1 cellular context compared by ENCODE assay signal in the genomic region with DNA sequence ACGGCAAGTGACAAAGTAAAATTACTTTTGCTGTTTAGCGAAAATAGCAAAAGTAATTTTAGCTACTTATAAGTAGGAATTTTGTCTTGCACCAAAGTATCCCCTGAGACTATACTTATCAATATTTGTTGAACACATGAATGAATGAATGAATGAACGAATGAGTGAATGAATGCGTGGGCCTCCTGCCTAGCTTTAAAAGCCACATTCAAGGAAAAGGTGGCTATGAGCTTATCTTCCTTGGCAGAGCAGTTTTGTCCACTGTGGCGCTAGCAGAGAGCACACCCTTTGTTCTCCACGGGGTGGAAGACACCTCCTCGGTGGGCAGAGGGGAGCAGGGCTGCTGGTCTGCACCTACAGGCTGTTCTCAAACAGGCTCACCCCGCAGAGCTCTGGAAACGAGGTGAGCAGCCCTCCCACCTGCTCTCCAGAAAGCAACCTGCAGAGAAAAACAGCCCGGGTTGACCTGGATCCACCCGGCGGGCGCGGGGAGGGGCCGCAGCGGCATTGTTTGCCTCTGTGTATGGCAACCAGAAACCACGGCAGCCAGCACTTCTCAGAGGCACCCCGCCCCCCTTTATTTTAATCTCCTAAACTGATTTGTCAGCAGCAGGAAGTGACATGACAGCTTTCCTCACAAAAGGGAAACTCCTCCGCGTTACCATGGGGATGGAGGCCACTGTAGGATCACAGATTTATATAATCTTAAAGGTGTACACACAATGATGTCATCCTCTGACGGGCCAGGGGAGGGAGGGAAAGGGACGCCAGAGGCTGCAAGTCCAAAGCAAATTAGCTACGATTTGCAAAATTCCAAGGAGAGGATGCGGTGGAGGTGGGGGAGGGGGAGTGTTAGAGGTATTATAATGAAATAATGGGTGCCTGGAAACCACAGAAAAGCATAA.
TF ChIP-seq lines count a peak whose summit lies in the region.

No MANE protein-coding gene starts in this region.

TF ChIP-seq in HepG2, 621 proteins besides CTCF, POLR2A, EP300 and RAD21 (continued from another document and continues in another):
- TF ChIP-seq PAXIP1 (CRISPR knock-in tag; conservative IDR thresholded peaks at IDR 0.05) (peak; percentile 79), NKX3-1 (CRISPR knock-in tag; IDR thresholded peaks at IDR 0.05) (no peak), ZNF562 (CRISPR knock-in tag; IDR thresholded peaks at IDR 0.05; ENCODE audit: borderline replicate concordance) (no peak), CCAR2 (optimal IDR thresholded peaks at IDR 0.05; ENCODE audit: low read depth, low read length) (no peak), PITX1 (CRISPR knock-in tag; IDR thresholded peaks at IDR 0.05) (peak; percentile 80), KLF6 (CRISPR knock-in tag; IDR thresholded peaks at IDR 0.05) (no peak), NR2C2 (CRISPR knock-in tag; IDR thresholded peaks at IDR 0.05; ENCODE audit: borderline replicate concordance) (no peak), ELF3 (CRISPR knock-in tag; IDR thresholded peaks at IDR 0.05) (peak; percentile 54), RELA (CRISPR knock-in tag; IDR thresholded peaks at IDR 0.05) (no peak), ZBTB26 (CRISPR knock-in tag; IDR thresholded peaks at IDR 0.05; ENCODE audit: borderline replicate concordance) (peak; percentile 95), MEIS1 (CRISPR knock-in tag; IDR thresholded peaks at IDR 0.05; ENCODE audit: borderline replicate concordance) (peak; percentile 94; the same call in 1 of the 2 replicates), NR2F6 (IDR thresholded peaks at IDR 0.05) (peak; percentile 18; the same call in 1 of the 2 replicates), NR2F6 (CRISPR knock-in tag; IDR thresholded peaks at IDR 0.05) (peak; percentile 36; the same call in 1 of the 2 replicates), MLLT10 (CRISPR knock-in tag; IDR thresholded peaks at IDR 0.05) (no peak), ZNF496 (CRISPR knock-in tag; IDR thresholded peaks at IDR 0.05; ENCODE audit: insufficient replicate concordance) (no peak), FOXK1 (CRISPR knock-in tag; IDR thresholded peaks at IDR 0.05; ENCODE audit: borderline replicate concordance, low read depth) (peak; percentile 65; the same call in 1 of the 2 replicates), FOXA3 (CRISPR knock-in tag; IDR thresholded peaks at IDR 0.05) (peak; percentile 7; the same call in 1 of the 2 replicates), ZNF607 (CRISPR knock-in tag; IDR thresholded peaks at IDR 0.05; ENCODE audit: borderline replicate concordance) (0 out of 2 replicates have a peak, but pooled peaks have one; percentile 24), HIVEP1 (CRISPR knock-in tag; IDR thresholded peaks at IDR 0.05) (peak; percentile 85), PRDM4 (CRISPR knock-in tag; IDR thresholded peaks at IDR 0.05; ENCODE audit: borderline replicate concordance) (no peak), KDM3A (CRISPR knock-in tag; IDR thresholded peaks at IDR 0.05; ENCODE audit: low read depth) (no peak), PCBP2 (optimal IDR thresholded peaks at IDR 0.05; ENCODE audit: low read depth, low read length, poor library complexity, severe bottlenecking) (no peak), FOXJ3 (CRISPR knock-in tag; IDR thresholded peaks at IDR 0.05; ENCODE audit: borderline replicate concordance) (no peak; the same call in 1 of the 2 replicates), DMAP1 (CRISPR knock-in tag; IDR thresholded peaks at IDR 0.05) (no peak), LCORL (IDR thresholded peaks at IDR 0.05) (peak; percentile 51; the same call in 1 of the 2 replicates), LCORL (CRISPR knock-in tag; IDR thresholded peaks at IDR 0.05) (no peak)
- TF ChIP-seq, protein P1, sequence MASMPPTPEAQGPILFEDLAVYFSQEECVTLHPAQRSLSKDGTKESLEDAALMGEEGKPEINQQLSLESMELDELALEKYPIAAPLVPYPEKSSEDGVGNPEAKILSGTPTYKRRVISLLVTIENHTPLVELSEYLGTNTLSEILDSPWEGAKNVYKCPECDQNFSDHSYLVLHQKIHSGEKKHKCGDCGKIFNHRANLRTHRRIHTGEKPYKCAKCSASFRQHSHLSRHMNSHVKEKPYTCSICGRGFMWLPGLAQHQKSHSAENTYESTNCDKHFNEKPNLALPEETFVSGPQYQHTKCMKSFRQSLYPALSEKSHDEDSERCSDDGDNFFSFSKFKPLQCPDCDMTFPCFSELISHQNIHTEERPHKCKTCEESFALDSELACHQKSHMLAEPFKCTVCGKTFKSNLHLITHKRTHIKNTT (CRISPR knock-in tag; IDR thresholded peaks at IDR 0.05), result no peak
- TF ChIP-seq, protein P2, sequence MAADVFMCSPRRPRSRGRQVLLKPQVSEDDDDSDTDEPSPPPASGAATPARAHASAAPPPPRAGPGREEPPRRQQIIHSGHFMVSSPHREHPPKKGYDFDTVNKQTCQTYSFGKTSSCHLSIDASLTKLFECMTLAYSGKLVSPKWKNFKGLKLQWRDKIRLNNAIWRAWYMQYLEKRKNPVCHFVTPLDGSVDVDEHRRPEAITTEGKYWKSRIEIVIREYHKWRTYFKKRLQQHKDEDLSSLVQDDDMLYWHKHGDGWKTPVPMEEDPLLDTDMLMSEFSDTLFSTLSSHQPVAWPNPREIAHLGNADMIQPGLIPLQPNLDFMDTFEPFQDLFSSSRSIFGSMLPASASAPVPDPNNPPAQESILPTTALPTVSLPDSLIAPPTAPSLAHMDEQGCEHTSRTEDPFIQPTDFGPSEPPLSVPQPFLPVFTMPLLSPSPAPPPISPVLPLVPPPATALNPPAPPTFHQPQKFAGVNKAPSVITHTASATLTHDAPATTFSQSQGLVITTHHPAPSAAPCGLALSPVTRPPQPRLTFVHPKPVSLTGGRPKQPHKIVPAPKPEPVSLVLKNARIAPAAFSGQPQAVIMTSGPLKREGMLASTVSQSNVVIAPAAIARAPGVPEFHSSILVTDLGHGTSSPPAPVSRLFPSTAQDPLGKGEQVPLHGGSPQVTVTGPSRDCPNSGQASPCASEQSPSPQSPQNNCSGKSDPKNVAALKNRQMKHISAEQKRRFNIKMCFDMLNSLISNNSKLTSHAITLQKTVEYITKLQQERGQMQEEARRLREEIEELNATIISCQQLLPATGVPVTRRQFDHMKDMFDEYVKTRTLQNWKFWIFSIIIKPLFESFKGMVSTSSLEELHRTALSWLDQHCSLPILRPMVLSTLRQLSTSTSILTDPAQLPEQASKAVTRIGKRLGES (CRISPR knock-in tag; IDR thresholded peaks at IDR 0.05; ENCODE audit: borderline replicate concordance), result no peak
- TF ChIP-seq, protein P3, sequence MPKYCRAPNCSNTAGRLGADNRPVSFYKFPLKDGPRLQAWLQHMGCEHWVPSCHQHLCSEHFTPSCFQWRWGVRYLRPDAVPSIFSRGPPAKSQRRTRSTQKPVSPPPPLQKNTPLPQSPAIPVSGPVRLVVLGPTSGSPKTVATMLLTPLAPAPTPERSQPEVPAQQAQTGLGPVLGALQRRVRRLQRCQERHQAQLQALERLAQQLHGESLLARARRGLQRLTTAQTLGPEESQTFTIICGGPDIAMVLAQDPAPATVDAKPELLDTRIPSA (CRISPR knock-in tag; IDR thresholded peaks at IDR 0.05; ENCODE audit: borderline replicate concordance), result no peak
- TF ChIP-seq, protein P4, sequence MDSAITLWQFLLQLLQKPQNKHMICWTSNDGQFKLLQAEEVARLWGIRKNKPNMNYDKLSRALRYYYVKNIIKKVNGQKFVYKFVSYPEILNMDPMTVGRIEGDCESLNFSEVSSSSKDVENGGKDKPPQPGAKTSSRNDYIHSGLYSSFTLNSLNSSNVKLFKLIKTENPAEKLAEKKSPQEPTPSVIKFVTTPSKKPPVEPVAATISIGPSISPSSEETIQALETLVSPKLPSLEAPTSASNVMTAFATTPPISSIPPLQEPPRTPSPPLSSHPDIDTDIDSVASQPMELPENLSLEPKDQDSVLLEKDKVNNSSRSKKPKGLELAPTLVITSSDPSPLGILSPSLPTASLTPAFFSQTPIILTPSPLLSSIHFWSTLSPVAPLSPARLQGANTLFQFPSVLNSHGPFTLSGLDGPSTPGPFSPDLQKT (CRISPR knock-in tag; IDR thresholded peaks at IDR 0.05; ENCODE audit: borderline replicate concordance), result no peak
- TF ChIP-seq, protein P5, sequence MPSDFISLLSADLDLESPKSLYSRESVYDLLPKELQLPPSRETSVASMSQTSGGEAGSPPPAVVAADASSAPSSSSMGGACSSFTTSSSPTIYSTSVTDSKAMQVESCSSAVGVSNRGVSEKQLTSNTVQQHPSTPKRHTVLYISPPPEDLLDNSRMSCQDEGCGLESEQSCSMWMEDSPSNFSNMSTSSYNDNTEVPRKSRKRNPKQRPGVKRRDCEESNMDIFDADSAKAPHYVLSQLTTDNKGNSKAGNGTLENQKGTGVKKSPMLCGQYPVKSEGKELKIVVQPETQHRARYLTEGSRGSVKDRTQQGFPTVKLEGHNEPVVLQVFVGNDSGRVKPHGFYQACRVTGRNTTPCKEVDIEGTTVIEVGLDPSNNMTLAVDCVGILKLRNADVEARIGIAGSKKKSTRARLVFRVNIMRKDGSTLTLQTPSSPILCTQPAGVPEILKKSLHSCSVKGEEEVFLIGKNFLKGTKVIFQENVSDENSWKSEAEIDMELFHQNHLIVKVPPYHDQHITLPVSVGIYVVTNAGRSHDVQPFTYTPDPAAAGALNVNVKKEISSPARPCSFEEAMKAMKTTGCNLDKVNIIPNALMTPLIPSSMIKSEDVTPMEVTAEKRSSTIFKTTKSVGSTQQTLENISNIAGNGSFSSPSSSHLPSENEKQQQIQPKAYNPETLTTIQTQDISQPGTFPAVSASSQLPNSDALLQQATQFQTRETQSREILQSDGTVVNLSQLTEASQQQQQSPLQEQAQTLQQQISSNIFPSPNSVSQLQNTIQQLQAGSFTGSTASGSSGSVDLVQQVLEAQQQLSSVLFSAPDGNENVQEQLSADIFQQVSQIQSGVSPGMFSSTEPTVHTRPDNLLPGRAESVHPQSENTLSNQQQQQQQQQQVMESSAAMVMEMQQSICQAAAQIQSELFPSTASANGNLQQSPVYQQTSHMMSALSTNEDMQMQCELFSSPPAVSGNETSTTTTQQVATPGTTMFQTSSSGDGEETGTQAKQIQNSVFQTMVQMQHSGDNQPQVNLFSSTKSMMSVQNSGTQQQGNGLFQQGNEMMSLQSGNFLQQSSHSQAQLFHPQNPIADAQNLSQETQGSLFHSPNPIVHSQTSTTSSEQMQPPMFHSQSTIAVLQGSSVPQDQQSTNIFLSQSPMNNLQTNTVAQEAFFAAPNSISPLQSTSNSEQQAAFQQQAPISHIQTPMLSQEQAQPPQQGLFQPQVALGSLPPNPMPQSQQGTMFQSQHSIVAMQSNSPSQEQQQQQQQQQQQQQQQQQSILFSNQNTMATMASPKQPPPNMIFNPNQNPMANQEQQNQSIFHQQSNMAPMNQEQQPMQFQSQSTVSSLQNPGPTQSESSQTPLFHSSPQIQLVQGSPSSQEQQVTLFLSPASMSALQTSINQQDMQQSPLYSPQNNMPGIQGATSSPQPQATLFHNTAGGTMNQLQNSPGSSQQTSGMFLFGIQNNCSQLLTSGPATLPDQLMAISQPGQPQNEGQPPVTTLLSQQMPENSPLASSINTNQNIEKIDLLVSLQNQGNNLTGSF (CRISPR knock-in tag; IDR thresholded peaks at IDR 0.05), result no peak
- TF ChIP-seq, protein P6, sequence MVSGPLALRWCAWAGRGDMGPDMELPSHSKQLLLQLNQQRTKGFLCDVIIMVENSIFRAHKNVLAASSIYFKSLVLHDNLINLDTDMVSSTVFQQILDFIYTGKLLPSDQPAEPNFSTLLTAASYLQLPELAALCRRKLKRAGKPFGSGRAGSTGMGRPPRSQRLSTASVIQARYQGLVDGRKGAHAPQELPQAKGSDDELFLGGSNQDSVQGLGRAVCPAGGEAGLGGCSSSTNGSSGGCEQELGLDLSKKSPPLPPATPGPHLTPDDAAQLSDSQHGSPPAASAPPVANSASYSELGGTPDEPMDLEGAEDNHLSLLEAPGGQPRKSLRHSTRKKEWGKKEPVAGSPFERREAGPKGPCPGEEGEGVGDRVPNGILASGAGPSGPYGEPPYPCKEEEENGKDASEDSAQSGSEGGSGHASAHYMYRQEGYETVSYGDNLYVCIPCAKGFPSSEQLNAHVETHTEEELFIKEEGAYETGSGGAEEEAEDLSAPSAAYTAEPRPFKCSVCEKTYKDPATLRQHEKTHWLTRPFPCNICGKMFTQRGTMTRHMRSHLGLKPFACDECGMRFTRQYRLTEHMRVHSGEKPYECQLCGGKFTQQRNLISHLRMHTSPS (CRISPR knock-in tag; IDR thresholded peaks at IDR 0.05; ENCODE audit: low read depth), result no peak
